Comparison of ENCODE assay signal across 9 cellular contexts in genomic region chr17:43211123-43211479, GRCh38. TPM values are rescaled to one million over a fixed set of nuclear protein-coding genes. Genes with fewer than 3 reads are reported as not detected.
DNase-seq lines count a peak whose midpoint lies in the region; ATAC-seq and TF ChIP-seq lines count a peak whose summit lies in the region.
"Had no signal": no experiment of that assay in that cellular context is flagged by ENCODE, and none has a peak within 500 bp of the region (broad histone marks: within the 10 kb centered on the region; RNA-seq: fewer than 3 reads in every experiment).

No MANE protein-coding gene starts in this region.

- peaks cover 34% of the 10 kb centered on the region for H3K36me3 ChIP-seq in RWPE2 (ENCODE audit: low read depth)
- peaks cover 3 to 6% of the 10 kb centered on the region in 2 donors for H3K36me3 ChIP-seq in esophagus (ENCODE audit: control insufficient read depth in 2 of 2, insufficient read depth in 2 of 2, low read length in 1 of 2)
- H3K36me3 ChIP-seq in prostate gland: peaks cover 0 to 4% of the 10 kb centered on the region in 2 donors

- H3K27me3 ChIP-seq in RWPE2 (ENCODE audit: insufficient read depth, poor library complexity, severe bottlenecking) (no peaks in the 10 kb centered on the region), esophagus (ENCODE audit: control insufficient read depth in 1 of 2, insufficient read depth in 2 of 2, low read length in 2 of 2) (no peaks in the 10 kb centered on the region), prostate gland (replicated peaks; ENCODE audit: insufficient read depth) (no peaks in the 10 kb centered on the region)

- 17 to 20% methylated on average over 2 of the region's 2 CpGs for WGBS in esophagus, 2 donors
- whole genome bisulfite sequencing in prostate gland: 14% methylated on average over 2 of the region's 2 CpGs

- H3K9me3 ChIP-seq in RWPE2 (ENCODE audit: severe bottlenecking): no peaks in the 10 kb centered on the region
- H3K9me3 ChIP-seq in esophagus (ENCODE audit: control insufficient read depth in 2 of 2, insufficient read depth in 1 of 2, low read depth in 1 of 2, low read length in 1 of 2): no peaks in the 10 kb centered on the region
- no peaks in the 10 kb centered on the region for H3K9me3 ChIP-seq in prostate gland

- H3K4me1 ChIP-seq in RWPE2 (ENCODE audit: insufficient read depth, poor library complexity, severe bottlenecking) (peaks cover 11% of the 10 kb centered on the region), esophagus (ENCODE audit: control insufficient read depth in 2 of 2, insufficient read depth in 2 of 2, low read length in 1 of 2) (peaks cover 0 to 8% of the 10 kb centered on the region in 2 donors), prostate gland (replicated peaks) (peaks cover 5% of the 10 kb centered on the region)

- intact Hi-C loops in prostate gland (cut with DNase I): loop anchor here (5.0 to 10.0 kb wide), 2 partner anchors 39 to 274 kb away; partner anchors contain the start of genes DHX8 and NBR1

- ATAC-seq in RWPE2 (ENCODE audit: low read depth) (no peak), HG02678 (IDR thresholded peaks at IDR 0.05; ENCODE audit: unreplicated experiment) (no peak), GM18868 (IDR thresholded peaks at IDR 0.05; ENCODE audit: unreplicated experiment) (no peak)

- peak overlapping the region; percentile 70 for H3K27ac ChIP-seq in RWPE2 (ENCODE audit: poor library complexity, severe bottlenecking)
- H3K27ac ChIP-seq in esophagus (ENCODE audit: low read depth in 2 of 2, low read length in 1 of 2): peak overlapping the region; percentile 54 to 70
- peak overlapping the region; percentile 77 to 83 for H3K27ac ChIP-seq in prostate gland
- H3K27ac ChIP-seq: VCaP had no signal

- H3K4me3 ChIP-seq in GM08714 (ENCODE audit: low read length): peak overlapping the region; percentile 90
- H3K4me3 ChIP-seq in RWPE2 (ENCODE audit: severe bottlenecking): peak overlapping the region; percentile 39
- H3K4me3 ChIP-seq in esophagus (ENCODE audit: low read depth in 1 of 2, low read length in 2 of 2): peak overlapping the region in 1 of 2 donors; percentile 57
- peak overlapping the region; percentile 40 for H3K4me3 ChIP-seq in prostate gland

- TF ChIP-seq POLR2A in prostate gland (IDR thresholded peaks at IDR 0.05): no peak

- TF ChIP-seq CTCF in RWPE2 (IDR thresholded peaks at IDR 0.05; ENCODE audit: poor library complexity, severe bottlenecking): no peak
- no peak for TF ChIP-seq CTCF in prostate gland (IDR thresholded peaks at IDR 0.05)

- DNase-seq in RWPE2 (ENCODE audit: low spot score) (no peak), prostate gland (ENCODE audit: low spot score) (no peak), NCI-H2227 treated with DMSO at 0.1 percent for 48 hours (lab: John Stamatoyannopoulos, UW) (no peak)
- no peak for DNase-seq in stimulated activated naive CD4-positive, alpha-beta T cell treated with Interleukin-2 at 50 U/mL for 16 hours (lab: John Stamatoyannopoulos, UW)

RNA-seq across cellular contexts. Expression of gene TMEM106A, which starts 0.6 kb away (rescaled TPM):
- 1 to 10 TPM in 1 of 2 donors, under 1 TPM in 1; 0.49 to 2.3 TPM for polyA plus RNA-seq in esophagus
- total RNA-seq in prostate gland: 1 to 10 TPM; 2.6 to 8.0 TPM

RNA-seq across cellular contexts. Expression of gene CCDC200, which starts 17.3 kb away (rescaled TPM):
- polyA plus RNA-seq in esophagus: not detected
- total RNA-seq in prostate gland: 1 to 10 TPM in 1 of 2 donors, not detected in 1; 2.7 TPM

RNA-seq across cellular contexts. Expression of gene RNU2-1, which starts 22.7 kb away (rescaled TPM):
- not detected for polyA plus RNA-seq in esophagus
- total RNA-seq in prostate gland: not detected

RNA-seq across cellular contexts. Expression of gene NBR1, which starts 40.1 kb away (rescaled TPM):
- 10 to 100 TPM; 25.2 to 26.1 TPM for polyA plus RNA-seq in esophagus
- total RNA-seq in prostate gland: 100 to 1,000 TPM; 120 to 156 TPM
